In genomic region chr4:123588631-123589223, GRCh38 we compare ENCODE assay signal across 8 cellular contexts.
A peak's percentile ranks its signal among the peaks of the same experiment; 100 is the strongest.
DNase-seq lines count a peak whose midpoint lies in the region; ATAC-seq and TF ChIP-seq lines count a peak whose summit lies in the region.

No MANE protein-coding gene starts in this region.

- H3K4me3 Mint-ChIP-seq in nephron progenitor cell (no peak overlapping the region), mesothelial cell of epicardium (no peak overlapping the region)

- H3K36me3 Mint-ChIP-seq in nephron progenitor cell (ENCODE audit: low read depth) (no peaks in the 10 kb centered on the region), mesothelial cell of epicardium (no peaks in the 10 kb centered on the region)

- H3K4me1 Mint-ChIP-seq in nephron progenitor cell: peaks cover 17% of the 10 kb centered on the region
- H3K4me1 Mint-ChIP-seq in mesothelial cell of epicardium: peaks cover 24% of the 10 kb centered on the region

- in situ Hi-C loops in brain microvascular endothelial cell (cut with HindIII; ENCODE audit: low pct_ligation_motif_present, low sequenced_read_pairs): no loop called here

- H3K27me3 ChIP-seq in brain microvascular endothelial cell (replicated peaks): no peaks in the 10 kb centered on the region

- H3K27ac Mint-ChIP-seq in nephron progenitor cell: peak overlapping the region; percentile 90
- H3K27ac Mint-ChIP-seq in mesothelial cell of epicardium: no peak overlapping the region

- peak overlapping the region; percentile 45 for H3K27ac ChIP-seq in brain microvascular endothelial cell

- no peaks in the 10 kb centered on the region for H3K36me3 ChIP-seq in brain microvascular endothelial cell (replicated peaks)

- no peak overlapping the region for H3K4me3 ChIP-seq in brain microvascular endothelial cell (ENCODE audit: low read depth, low read length)

- DNase-seq in DMS53 (lab: John Stamatoyannopoulos, UW) (peak; percentile 81), brain microvascular endothelial cell (peak; percentile 40), nephron progenitor cell (no peak), mesothelial cell of epicardium (ENCODE audit: low spot score in 2 of 2, unreplicated experiment in 2 of 2) (no peak), iPS-NIHi11 (ENCODE audit: low spot score) (no peak)
- no peak for DNase-seq in activated CD4-positive, alpha-beta T cell treated with anti-CD3 and anti-CD28 coated beads, Interleukin-2, amount 50 U/mL, for 1 hour

- TF ChIP-seq CTCF in brain microvascular endothelial cell (IDR thresholded peaks at IDR 0.05; ENCODE audit: low read depth, low read length, missing control alignments): no peak
- TF ChIP-seq CTCF in nephron progenitor cell (IDR thresholded peaks at IDR 0.05): no peak
- no peak for TF ChIP-seq CTCF in mesothelial cell of epicardium (IDR thresholded peaks at IDR 0.05; ENCODE audit: unreplicated experiment)

- ATAC-seq in GM21447 (IDR thresholded peaks at IDR 0.05; ENCODE audit: unreplicated experiment) (peak; percentile 89), HG03558 (IDR thresholded peaks at IDR 0.05; ENCODE audit: extremely low read depth, unreplicated experiment) (peak; percentile 51)

- H3K9me3 Mint-ChIP-seq in nephron progenitor cell (peaks cover 5% of the 10 kb centered on the region), mesothelial cell of epicardium (no peaks in the 10 kb centered on the region)

- no peaks in the 10 kb centered on the region for H3K27me3 Mint-ChIP-seq in nephron progenitor cell (ENCODE audit: low read depth, poor library complexity)
- no peaks in the 10 kb centered on the region for H3K27me3 Mint-ChIP-seq in mesothelial cell of epicardium (ENCODE audit: low read depth)

Comparison
In these comparisons a context has a peak if more than half of its experiments do, and no peak if none do; other contexts are left out.
1. DNase-seq: peak in DMS53 (single experiment) and brain microvascular endothelial cell (single experiment); none in nephron progenitor cell (single experiment), mesothelial cell of epicardium (0 of 2), iPS-NIHi11 (single experiment) and activated CD4-positive, alpha-beta T cell treated with anti-CD3 and anti-CD28 coated beads, Interleukin-2, amount 50 U/mL, for 1 hour (single experiment).